ENCODE assay signal across 8 cellular contexts in genomic region chr6:31663087-31663960, GRCh38. TPM values are rescaled to one million over a fixed set of nuclear protein-coding genes. Genes with fewer than 3 reads are reported as not detected.
DNase-seq lines count a peak whose midpoint lies in the region; FAIRE-seq and TF ChIP-seq lines count a peak whose summit lies in the region.

No MANE protein-coding gene starts in this region.

- BruUV-seq in PC-9 (replicated peaks; lab: Mats Ljungman, UMichigan) (no TSS peak), endothelial cell of umbilical vein (replicated peaks; lab: Mats Ljungman, UMichigan) (no TSS peak)

- no peak overlapping the region for H3K14ac ChIP-seq in trophoblast cell (ENCODE audit: low read length)

- DNase-seq in PC-9 (no peak), endothelial cell of umbilical vein (ENCODE audit: low read depth, low spot score) (no peak), trophoblast cell (peak in 1 of 2 donors; percentile 17), amygdala (lab: John Stamatoyannopoulos, UW) (no peak), CD1c-positive myeloid dendritic cell (ENCODE audit: extremely low spot score) (no peak), NCI-H82 (lab: John Stamatoyannopoulos, UW) (no peak), DMS53 (lab: John Stamatoyannopoulos, UW) (no peak)

- H3K4me2 ChIP-seq in DOHH2 (ENCODE audit: low read length), result peak overlapping the region; percentile 99
- H3K4me2 ChIP-seq in PC-9, result peak overlapping the region; percentile 95
- peak overlapping the region; percentile 86 for H3K4me2 ChIP-seq in endothelial cell of umbilical vein (ENCODE audit: insufficient read depth, low read length)
- peak overlapping the region; percentile 93 for H3K4me2 ChIP-seq in trophoblast cell (ENCODE audit: low read length)

- H3K9me3 ChIP-seq in DOHH2 (ENCODE audit: control insufficient read depth, insufficient read depth, low read length) (no peaks in the 10 kb centered on the region), PC-9 (ENCODE audit: insufficient read depth, low read depth) (no peaks in the 10 kb centered on the region), endothelial cell of umbilical vein (replicated peaks; ENCODE audit: control insufficient read depth, insufficient read depth, low read length) (no peaks in the 10 kb centered on the region), trophoblast cell (ENCODE audit: insufficient read depth, low read depth, low read length) (no peaks in the 10 kb centered on the region)

- H3K79me2 ChIP-seq in DOHH2 (ENCODE audit: control insufficient read depth, low read length) (peaks cover 79% of the 10 kb centered on the region), PC-9 (ENCODE audit: low read depth) (peaks cover 67% of the 10 kb centered on the region), endothelial cell of umbilical vein (ENCODE audit: control insufficient read depth, insufficient read depth, low read length) (peaks cover 47% of the 10 kb centered on the region), trophoblast cell (ENCODE audit: control insufficient read depth, insufficient read depth, low read length, poor library complexity) (peaks cover 31% of the 10 kb centered on the region)

- dilution Hi-C loops in endothelial cell of umbilical vein (cut with MboI; ENCODE audit: extremely low pct_ligation_motif_present, low sequenced_read_pairs), result no loop called here

- H3K18ac ChIP-seq in trophoblast cell (ENCODE audit: low read length), result peak overlapping the region; percentile 38

- H3K4me1 ChIP-seq in DOHH2 (ENCODE audit: control insufficient read depth, low read length) (peaks cover 63% of the 10 kb centered on the region), PC-9 (replicated peaks; ENCODE audit: insufficient read depth) (peaks cover 37% of the 10 kb centered on the region), endothelial cell of umbilical vein (ENCODE audit: control insufficient read depth, extremely low read depth, insufficient read depth, low read length) (peaks cover 44% of the 10 kb centered on the region), trophoblast cell (ENCODE audit: control insufficient read depth in 1 of 2, insufficient read depth in 2 of 2, low read length in 2 of 2) (peaks cover 20 to 29% of the 10 kb centered on the region in 2 experiments)

- peak overlapping the region; percentile 40 for H2AK5ac ChIP-seq in trophoblast cell (ENCODE audit: low read length)

- peak overlapping the region; percentile 15 for H4K8ac ChIP-seq in trophoblast cell (ENCODE audit: low read depth, low read length)

- CTCF ChIA-PET in PC-9 (lab: Charles Lee) (no interaction called here), endothelial cell of umbilical vein (lab: Charles Lee) (interaction anchor here (0.8 to 5.7 kb wide), 6 partner anchors 11 to 159 kb away, joined by 3 to 38 read pairs (median 4); partner anchors contain the start of genes BAG6 and LSM2)

- no peak overlapping the region for H2BK120ac ChIP-seq in trophoblast cell (ENCODE audit: insufficient read depth, low read length, poor library complexity)

- H4K91ac ChIP-seq in trophoblast cell (ENCODE audit: low read depth, low read length), result peak overlapping the region; percentile 28

- H3K4me3 ChIP-seq in DOHH2 (ENCODE audit: low read length) (peak overlapping the region; percentile 95), PC-9 (peak overlapping the region; percentile 90; the same call in 1 of the 2 replicates), endothelial cell of umbilical vein (replicated peaks in 1 of 3; ENCODE audit: insufficient read depth in 1 of 3, low read depth in 1 of 3, low read length in 3 of 3) (peak overlapping the region in 2 of 3 experiments; percentile 70 to 94), trophoblast cell (ENCODE audit: low read depth, low read length) (no peak overlapping the region)

- H3F3A ChIP-seq in DOHH2 (ENCODE audit: control insufficient read depth, insufficient read depth) (peaks cover 11% of the 10 kb centered on the region), PC-9 (ENCODE audit: insufficient read depth, low read depth) (peaks cover 23% of the 10 kb centered on the region)

- no peak overlapping the region for H2BK12ac ChIP-seq in trophoblast cell (ENCODE audit: low read length)

- H3K27me3 ChIP-seq in DOHH2 (ENCODE audit: control insufficient read depth, low read length) (no peaks in the 10 kb centered on the region), PC-9 (ENCODE audit: insufficient read depth, low read depth) (no peaks in the 10 kb centered on the region), endothelial cell of umbilical vein (ENCODE audit: control insufficient read depth in 2 of 2, insufficient read depth in 2 of 2, low read length in 2 of 2) (no peaks in the 10 kb centered on the region), trophoblast cell (ENCODE audit: insufficient read depth, low read length) (no peaks in the 10 kb centered on the region)

- H3K9ac ChIP-seq in endothelial cell of umbilical vein (replicated peaks; ENCODE audit: extremely low read depth, insufficient read depth, low read length) (no peak overlapping the region), trophoblast cell (ENCODE audit: low read length) (no peak overlapping the region)

- POLR2A ChIA-PET in PC-9 (lab: Charles Lee; ENCODE audit: unreplicated experiment) (interaction anchor here (0.6 kb wide), 2 partner anchors 72 to 73 kb away, joined by 3 to 13 read pairs; no protein-coding TSS in a partner anchor), endothelial cell of umbilical vein (lab: Charles Lee) (interaction anchor here (0.9 to 1.0 kb wide), 2 partner anchors 11 to 164 kb away, joined by 3 to 5 read pairs; partner anchors contain the start of genes BAG6 and HSPA1B)

- TF ChIP-seq CTCF in DOHH2 (IDR thresholded peaks at IDR 0.05; ENCODE audit: low read depth, low read length, poor library complexity, severe bottlenecking), result no peak
- TF ChIP-seq CTCF in PC-9 (conservative IDR thresholded peaks at IDR 0.05), result no peak
- TF ChIP-seq CTCF in endothelial cell of umbilical vein (IDR thresholded peaks at IDR 0.05; ENCODE audit: extremely low read depth in 1 of 2, insufficient read depth in 1 of 2, low read depth in 1 of 2, low read length in 2 of 2), result no peak

- H3K9me1 ChIP-seq in endothelial cell of umbilical vein (replicated peaks; ENCODE audit: control insufficient read depth, extremely low read depth, insufficient read depth, low read length), result no peaks in the 10 kb centered on the region

- intact Hi-C loops in PC-9 (cut with micrococcal nuclease; ENCODE audit: unreplicated experiment), result loop anchor here (10.0 kb wide), 1 partner anchor 511 kb away; the partner anchor contains the start of genes AGPAT1 and RNF5
- intact Hi-C loops in endothelial cell of umbilical vein (cut with micrococcal nuclease), result loop anchor here (5.0 to 10.0 kb wide), 2 partner anchors 171 to 531 kb away; partner anchors contain the start of genes GPSM3 and PBX2

- H3K27ac ChIP-seq in DOHH2 (ENCODE audit: low read depth, low read length) (no peak overlapping the region), PC-9 (no peak overlapping the region), endothelial cell of umbilical vein (ENCODE audit: insufficient read depth, low read depth, low read length) (peak overlapping the region; percentile 14), trophoblast cell (ENCODE audit: low read depth, low read length) (no peak overlapping the region)

- H2BK5ac ChIP-seq in trophoblast cell (ENCODE audit: low read depth, low read length, poor library complexity), result no peak overlapping the region

- TF ChIP-seq POLR2A in endothelial cell of umbilical vein (IDR thresholded peaks at IDR 0.05; ENCODE audit: low read depth, low read length), result no peak

- H3K23ac ChIP-seq in trophoblast cell (ENCODE audit: low read length), result no peak overlapping the region

- peaks cover 25% of the 10 kb centered on the region for H3K79me1 ChIP-seq in trophoblast cell (ENCODE audit: low read length)

- H4K20me1 ChIP-seq in DOHH2 (ENCODE audit: control insufficient read depth, insufficient read depth, low read depth, low read length) (peaks cover 4% of the 10 kb centered on the region; the same call in 1 of the 2 replicates), PC-9 (ENCODE audit: insufficient read depth) (peaks cover 10% of the 10 kb centered on the region; the same call in 1 of the 2 replicates), endothelial cell of umbilical vein (replicated peaks; ENCODE audit: control insufficient read depth, extremely low read depth, insufficient read depth, low read length) (no peaks in the 10 kb centered on the region)

- H2AFZ ChIP-seq in PC-9, result no peak overlapping the region
- H2AFZ ChIP-seq in endothelial cell of umbilical vein (ENCODE audit: low read depth, low read length), result no peak overlapping the region
- H2AFZ ChIP-seq in trophoblast cell (ENCODE audit: insufficient read depth, low read length, poor library complexity), result no peak overlapping the region

- WGBS in trophoblast cell (ENCODE audit: extremely low coverage, insufficient coverage, insufficient read length), result no CpG with 5 or more reads among the region's 10 CpGs

- H3K36me3 ChIP-seq in DOHH2 (ENCODE audit: control insufficient read depth, low read length) (peaks cover 69% of the 10 kb centered on the region), PC-9 (ENCODE audit: low read depth) (peaks cover 23% of the 10 kb centered on the region), endothelial cell of umbilical vein (ENCODE audit: control insufficient read depth in 2 of 2, extremely low read depth in 1 of 2, insufficient read depth in 2 of 2, low read length in 2 of 2) (peaks cover 7 to 10% of the 10 kb centered on the region in 2 experiments), trophoblast cell (ENCODE audit: control insufficient read depth in 1 of 2, insufficient read depth in 2 of 2, low read length in 2 of 2) (peaks cover 17 to 29% of the 10 kb centered on the region in 2 experiments)

- FAIRE-seq in endothelial cell of umbilical vein (lab: Jason Lieb, UNC), result no peak

- peak overlapping the region; percentile 67 for H3K4ac ChIP-seq in trophoblast cell (ENCODE audit: low read depth, low read length)

- H3K9me2 ChIP-seq in DOHH2 (replicated peaks; ENCODE audit: control insufficient read depth, low read length) (no peaks in the 10 kb centered on the region), PC-9 (ENCODE audit: insufficient read depth) (no peaks in the 10 kb centered on the region)

- H4K12ac ChIP-seq in trophoblast cell (ENCODE audit: low read depth, low read length), result no peak overlapping the region

RNA-seq across cellular contexts. Expression of gene GPANK1, which starts 1.5 kb away (rescaled TPM):
- total RNA-seq in PC-9 (2021) (11.5 and 13.0 TPM in 2 replicates), endothelial cell of umbilical vein (11.7 and 12.6 TPM in 2 replicates)
- polyA plus RNA-seq in endothelial cell of umbilical vein, result 13.3 and 17.5 TPM in 2 replicates
- polyA plus RNA-seq in endothelial cell of umbilical vein (2011; cell fraction: cytosol; rRNA removed), result 11.8 and 16.0 TPM in 2 replicates
- polyA plus RNA-seq in endothelial cell of umbilical vein (2011; cell fraction: nucleus; rRNA removed), result 10.5 and 12.5 TPM in 2 replicates
- polyA plus RNA-seq in endothelial cell of umbilical vein (2012), result 7.3 and 7.5 TPM in 2 replicates
- 3.6 and 4.5 TPM in 2 replicates for polyA minus RNA-seq in endothelial cell of umbilical vein
- polyA minus RNA-seq in endothelial cell of umbilical vein (2011; cell fraction: cytosol; rRNA and poly(A)+ RNA removed), result 12.7 TPM
- polyA minus RNA-seq in endothelial cell of umbilical vein (2011; cell fraction: nucleus; rRNA and poly(A)+ RNA removed), result 5.0 and 6.1 TPM in 2 replicates
- polyA plus RNA-seq in trophoblast cell (2013), result 32.0 and 34.1 TPM in 2 replicates

RNA-seq across cellular contexts. Expression of gene CSNK2B, which starts 2.6 kb away (rescaled TPM):
- total RNA-seq in PC-9 (2021), result 152 and 173 TPM in 2 replicates
- 206 and 214 TPM in 2 replicates for total RNA-seq in endothelial cell of umbilical vein
- 159 and 160 TPM in 2 replicates for polyA plus RNA-seq in endothelial cell of umbilical vein
- 125 and 156 TPM in 2 replicates for polyA plus RNA-seq in endothelial cell of umbilical vein (2011; cell fraction: cytosol; rRNA removed)
- polyA plus RNA-seq in endothelial cell of umbilical vein (2011; cell fraction: nucleus; rRNA removed), result 244 and 270 TPM in 2 replicates
- 223 and 277 TPM in 2 replicates for polyA plus RNA-seq in endothelial cell of umbilical vein (2012)
- 113 and 119 TPM in 2 replicates for polyA minus RNA-seq in endothelial cell of umbilical vein
- 83.8 TPM for polyA minus RNA-seq in endothelial cell of umbilical vein (2011; cell fraction: cytosol; rRNA and poly(A)+ RNA removed)
- polyA minus RNA-seq in endothelial cell of umbilical vein (2011; cell fraction: nucleus; rRNA and poly(A)+ RNA removed), result 54.0 and 68.9 TPM in 2 replicates
- polyA plus RNA-seq in trophoblast cell (2013), result 297 and 298 TPM in 2 replicates

RNA-seq across cellular contexts. Expression of gene C6orf47, which starts 2.7 kb away (rescaled TPM):
- total RNA-seq in PC-9 (2021) (17.2 and 17.8 TPM in 2 replicates), endothelial cell of umbilical vein (12.8 and 15.0 TPM in 2 replicates)
- 5.6 and 5.8 TPM in 2 replicates for polyA plus RNA-seq in endothelial cell of umbilical vein
- 9.6 and 10.2 TPM in 2 replicates for polyA plus RNA-seq in endothelial cell of umbilical vein (2011; cell fraction: cytosol; rRNA removed)
- polyA plus RNA-seq in endothelial cell of umbilical vein (2011; cell fraction: nucleus; rRNA removed), result 7.1 and 7.6 TPM in 2 replicates
- polyA plus RNA-seq in endothelial cell of umbilical vein (2012), result 9.6 and 9.8 TPM in 2 replicates
- 6.8 and 7.2 TPM in 2 replicates for polyA minus RNA-seq in endothelial cell of umbilical vein
- 6.7 TPM for polyA minus RNA-seq in endothelial cell of umbilical vein (2011; cell fraction: cytosol; rRNA and poly(A)+ RNA removed)
- polyA minus RNA-seq in endothelial cell of umbilical vein (2011; cell fraction: nucleus; rRNA and poly(A)+ RNA removed), result 4.3 and 7.1 TPM in 2 replicates
- 11.8 and 12.0 TPM in 2 replicates for polyA plus RNA-seq in trophoblast cell (2013)

RNA-seq across cellular contexts. Expression of gene LY6G5B, which starts 6.5 kb away (rescaled TPM):
- total RNA-seq in PC-9 (2021), result 20.9 and 24.0 TPM in 2 replicates
- 23.9 and 25.0 TPM in 2 replicates for total RNA-seq in endothelial cell of umbilical vein
- 13.7 and 15.4 TPM in 2 replicates for polyA plus RNA-seq in endothelial cell of umbilical vein
- 1.9 and 2.7 TPM in 2 replicates for polyA plus RNA-seq in endothelial cell of umbilical vein (2011; cell fraction: cytosol; rRNA removed)
- polyA plus RNA-seq in endothelial cell of umbilical vein (2011; cell fraction: nucleus; rRNA removed), result 151 and 157 TPM in 2 replicates
- polyA plus RNA-seq in endothelial cell of umbilical vein (2012), result 15.8 and 17.1 TPM in 2 replicates
- polyA minus RNA-seq in endothelial cell of umbilical vein, result 21.8 and 22.5 TPM in 2 replicates
- 1.3 TPM for polyA minus RNA-seq in endothelial cell of umbilical vein (2011; cell fraction: cytosol; rRNA and poly(A)+ RNA removed)
- polyA minus RNA-seq in endothelial cell of umbilical vein (2011; cell fraction: nucleus; rRNA and poly(A)+ RNA removed), result 21.4 and 25.6 TPM in 2 replicates
- 6.7 and 7.3 TPM in 2 replicates for polyA plus RNA-seq in trophoblast cell (2013)

RNA-seq across cellular contexts. Expression of gene APOM, which starts 7.6 kb away (rescaled TPM):
- total RNA-seq in PC-9 (2021) (2.7 and 2.9 TPM in 2 replicates), endothelial cell of umbilical vein (0.97 TPM in 1 of 2 replicates, not detected in the other)
- 2.5 and 2.6 TPM in 2 replicates for polyA plus RNA-seq in endothelial cell of umbilical vein
- polyA plus RNA-seq in endothelial cell of umbilical vein (2011; cell fraction: cytosol; rRNA removed), result 1.5 and 2.9 TPM in 2 replicates
- 1.1 and 1.9 TPM in 2 replicates for polyA plus RNA-seq in endothelial cell of umbilical vein (2011; cell fraction: nucleus; rRNA removed)
- polyA plus RNA-seq in endothelial cell of umbilical vein (2012), result 0.59 and 0.74 TPM in 2 replicates
- polyA minus RNA-seq in endothelial cell of umbilical vein, result 0.83 TPM in 1 of 2 replicates, not detected in the other
- polyA minus RNA-seq in endothelial cell of umbilical vein (2011; cell fraction: cytosol; rRNA and poly(A)+ RNA removed), result 2.2 TPM
- polyA minus RNA-seq in endothelial cell of umbilical vein (2011; cell fraction: nucleus; rRNA and poly(A)+ RNA removed), result not detected in 2 replicates
- 1.6 and 1.7 TPM in 2 replicates for polyA plus RNA-seq in trophoblast cell (2013)
